9 cellular contexts compared by ENCODE assay signal in the genomic region with DNA sequence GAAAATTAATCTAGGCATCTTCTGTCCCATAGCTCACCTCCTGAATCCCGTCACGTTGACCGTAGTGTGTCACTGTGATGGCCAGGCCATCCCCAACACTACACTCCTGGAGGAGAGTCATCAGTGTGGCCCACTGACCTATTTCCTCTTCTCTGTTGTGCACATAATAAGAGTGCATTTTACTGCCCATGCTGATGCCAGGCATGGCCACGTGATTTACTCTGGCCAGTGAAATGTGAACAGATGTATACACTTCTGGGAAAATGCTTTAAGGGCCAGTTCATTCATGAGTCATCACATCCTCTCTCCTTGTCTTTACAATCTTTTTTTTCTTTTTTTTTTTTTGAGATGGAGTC.
DNase-seq lines count a peak whose midpoint lies in the region; ATAC-seq, FAIRE-seq and TF ChIP-seq lines count a peak whose summit lies in the region.
"Had no signal": no experiment of that assay in that cellular context is flagged by ENCODE, and none has a peak within 500 bp of the region (broad histone marks: within the 10 kb centered on the region; RNA-seq: fewer than 3 reads in every experiment).

No MANE protein-coding gene starts in this region.

- H3K4me3 Mint-ChIP-seq in activated T-cell treated with anti-CD3 and anti-CD28 coated beads, Interleukin-2, amount 50 U/mL, for 4 hours, result no peak overlapping the region

- no peaks in the 10 kb centered on the region for H3K23me2 ChIP-seq in H1 (ENCODE audit: low read depth, low read length)

- ATAC-seq in GM19395 (IDR thresholded peaks at IDR 0.05; ENCODE audit: unreplicated experiment) (peak; percentile 60), HG02840 (IDR thresholded peaks at IDR 0.05; ENCODE audit: low FRiP score, unreplicated experiment) (no peak), HG03280 (IDR thresholded peaks at IDR 0.05; ENCODE audit: unreplicated experiment) (no peak)
- ATAC-seq in activated T-cell treated with anti-CD3 and anti-CD28 coated beads, Interleukin-2, amount 50 U/mL, for 4 hours, result no peak

- peak overlapping the region; percentile 5; the same call in 1 of the 2 replicates for H3K18ac ChIP-seq in H1 (ENCODE audit: extremely low read depth, low read length)

- H2AFZ ChIP-seq in H1 (ENCODE audit: low read length), result no peak overlapping the region

- H3K4me1 ChIP-seq in H1 (replicated peaks in 1 of 4; ENCODE audit: control insufficient read depth in 3 of 4, insufficient read depth in 4 of 4, low read length in 3 of 4) (no peaks in the 10 kb centered on the region), skeletal muscle satellite cell (ENCODE audit: control insufficient read depth, insufficient read depth, low read length) (peaks cover 23% of the 10 kb centered on the region)

- H3K4me1 Mint-ChIP-seq in activated T-cell treated with anti-CD3 and anti-CD28 coated beads, Interleukin-2, amount 50 U/mL, for 4 hours (ENCODE audit: low read depth), result peaks cover 6% of the 10 kb centered on the region

- H3K9me3 Mint-ChIP-seq in activated T-cell treated with anti-CD3 and anti-CD28 coated beads, Interleukin-2, amount 50 U/mL, for 4 hours, result no peaks in the 10 kb centered on the region

- 93% methylated on average over 4 of the region's 4 CpGs; no CpG with 5 or more reads in 1 of the 2 experiments for whole genome bisulfite sequencing in H1 (ENCODE audit: extremely low coverage in 1 of 2, insufficient coverage in 1 of 2, insufficient read length in 1 of 2, insufficient replicate concordance in 2 of 2, low coverage in 1 of 2, low lambda C conversion rate in 2 of 2, missing lambda C conversion rate in 1 of 2), 2 experiments

- H3K23ac ChIP-seq in H1 (ENCODE audit: insufficient read length), result no peak overlapping the region

- H3K27me3 Mint-ChIP-seq in activated T-cell treated with anti-CD3 and anti-CD28 coated beads, Interleukin-2, amount 50 U/mL, for 4 hours (ENCODE audit: low read depth), result no peaks in the 10 kb centered on the region

- no peak overlapping the region for H4K91ac ChIP-seq in H1 (replicated peaks; ENCODE audit: insufficient read length, low read length)

- no peak for TF ChIP-seq POLR2A in H1 (IDR thresholded peaks at IDR 0.05; ENCODE audit: control extremely low read depth in 1 of 2, low read depth in 2 of 2, low read length in 2 of 2)

- H3K27me3 ChIP-seq in H1 (replicated peaks in 1 of 4; ENCODE audit: control insufficient read depth in 3 of 4, extremely low read depth in 1 of 4, insufficient read depth in 3 of 4, low read length in 3 of 4) (peaks cover 0 to 6% (median 2%) of the 10 kb centered on the region in 4 experiments; a peak in 5 of 7 replicates), skeletal muscle satellite cell (ENCODE audit: control insufficient read depth, insufficient read depth, low read length) (no peaks in the 10 kb centered on the region)

- H3K36me3 Mint-ChIP-seq in activated T-cell treated with anti-CD3 and anti-CD28 coated beads, Interleukin-2, amount 50 U/mL, for 4 hours (ENCODE audit: insufficient read depth), result no peaks in the 10 kb centered on the region

- no peaks in the 10 kb centered on the region for H3K9me3 ChIP-seq in H1 (ENCODE audit: insufficient read depth in 2 of 2, low read depth in 1 of 2, low read length in 1 of 2)
- no peaks in the 10 kb centered on the region for H3K9me3 ChIP-seq in skeletal muscle satellite cell (replicated peaks; ENCODE audit: low read length)

- no peak for TF ChIP-seq CTCF in H1 (IDR thresholded peaks at IDR 0.05; ENCODE audit: control extremely low read depth in 1 of 3, insufficient read depth in 1 of 3, low read depth in 1 of 3, low read length in 3 of 3)

- CTCF ChIA-PET in H1 (lab: Charles Lee; ENCODE audit: partially characterized antibody), result interaction anchor here (0.7 kb wide), 1 partner anchor 556 kb away, joined by 4 read pairs; no protein-coding TSS in a partner anchor

- no peak overlapping the region for H2BK120ac ChIP-seq in H1 (replicated peaks; ENCODE audit: low read depth, low read length)

- no peak overlapping the region for H3K56ac ChIP-seq in H1 (replicated peaks; ENCODE audit: insufficient read length, low read depth, low read length)

- H3K36me3 ChIP-seq in H1 (ENCODE audit: control insufficient read depth in 2 of 4, insufficient read depth in 4 of 4, low read length in 3 of 4) (no peaks in the 10 kb centered on the region), skeletal muscle satellite cell (ENCODE audit: insufficient read depth, low read length) (no peaks in the 10 kb centered on the region)

- no peak overlapping the region; the same call in 1 of the 2 replicates for H2BK12ac ChIP-seq in H1 (ENCODE audit: low read depth, low read length)

- H3K4ac ChIP-seq in H1 (replicated peaks; ENCODE audit: insufficient read length, low read depth, low read length), result no peak overlapping the region

- H4K5ac ChIP-seq in H1 (ENCODE audit: insufficient read length, low read depth, low read length), result no peak overlapping the region

- no peak for TF ChIP-seq EP300 in H1 (IDR thresholded peaks at IDR 0.05; ENCODE audit: borderline replicate concordance in 1 of 2, low read depth in 2 of 2, low read length in 2 of 2)

- H3K79me1 ChIP-seq in H1 (ENCODE audit: low read depth, low read length), result no peaks in the 10 kb centered on the region

- H3K14ac ChIP-seq in H1 (ENCODE audit: insufficient read length), result no peak overlapping the region

- DNase-seq in NCI-H460 (ENCODE audit: extremely low read depth, low read depth), result peak; percentile 26
- no peak for DNase-seq in H1 (ENCODE audit: low read depth in 1 of 2, low spot score in 2 of 2)
- no peak for DNase-seq in NCI-H1436 treated with DMSO at 0.1 percent for 48 hours (lab: John Stamatoyannopoulos, UW)
- no peak for DNase-seq in activated T-cell treated with anti-CD3 and anti-CD28 coated beads, Interleukin-2, amount 50 U/mL, for 4 hours

- no peaks in the 10 kb centered on the region for H3K79me2 ChIP-seq in H1 (ENCODE audit: control insufficient read depth in 1 of 2, insufficient read depth in 2 of 2, low read length in 2 of 2)

- no peak overlapping the region for H2BK5ac ChIP-seq in H1 (ENCODE audit: low read depth, low read length)

- POLR2A ChIA-PET in H1 (lab: Charles Lee; ENCODE audit: partially characterized antibody), result no interaction called here

- FAIRE-seq in H1 (lab: Jason Lieb, UNC), result no peak

- H2BK20ac ChIP-seq in H1 (ENCODE audit: low read length), result no peak overlapping the region

- no peak overlapping the region for H4K8ac ChIP-seq in H1 (ENCODE audit: extremely low read depth, insufficient read depth, low read length)

- H3K27ac ChIP-seq in H1 (ENCODE audit: low read depth, low read length), result no peak overlapping the region

- H3K4me2 ChIP-seq in H1 (ENCODE audit: insufficient read depth in 1 of 2, low read depth in 2 of 2, low read length in 2 of 2) (no peak overlapping the region), skeletal muscle satellite cell (ENCODE audit: low read length) (peak overlapping the region; percentile 33)
- H3K4me2 ChIP-seq: KMS-11 had no signal

- H2AK5ac ChIP-seq in H1 (ENCODE audit: low read depth, low read length), result no peak overlapping the region

- H4K20me1 ChIP-seq in H1 (replicated peaks in 1 of 2; ENCODE audit: control insufficient read depth in 1 of 2, insufficient read depth in 2 of 2, low read length in 2 of 2), result no peaks in the 10 kb centered on the region

- no peak overlapping the region for H2BK15ac ChIP-seq in H1 (ENCODE audit: low read length)

- no peak overlapping the region for H3K4me3 ChIP-seq in H1 (ENCODE audit: extremely low read depth in 1 of 4, insufficient read depth in 2 of 4, low read depth in 3 of 4, low read length in 4 of 4)
- no peak overlapping the region for H3K4me3 ChIP-seq in skeletal muscle satellite cell (ENCODE audit: low read length)

- TF ChIP-seq RAD21 in H1 (IDR thresholded peaks at IDR 0.05 in 1 of 2, conservative IDR thresholded peaks at IDR 0.05 in 1 of 2; ENCODE audit: low read depth in 2 of 2, low read length in 2 of 2), result no peak

- H3K9ac ChIP-seq in H1 (replicated peaks in 1 of 4; ENCODE audit: extremely low read depth in 1 of 4, low read depth in 3 of 4, low read length in 3 of 4) (no peak overlapping the region), skeletal muscle satellite cell (ENCODE audit: low read depth, low read length) (no peak overlapping the region)
- H3K9ac ChIP-seq: KMS-11 had no signal

TF ChIP-seq in H1, 55 proteins besides CTCF, POLR2A, EP300 and RAD21:
- TF ChIP-seq, protein P1, sequence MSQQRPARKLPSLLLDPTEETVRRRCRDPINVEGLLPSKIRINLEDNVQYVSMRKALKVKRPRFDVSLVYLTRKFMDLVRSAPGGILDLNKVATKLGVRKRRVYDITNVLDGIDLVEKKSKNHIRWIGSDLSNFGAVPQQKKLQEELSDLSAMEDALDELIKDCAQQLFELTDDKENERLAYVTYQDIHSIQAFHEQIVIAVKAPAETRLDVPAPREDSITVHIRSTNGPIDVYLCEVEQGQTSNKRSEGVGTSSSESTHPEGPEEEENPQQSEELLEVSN (IDR thresholded peaks at IDR 0.05), result no peak
- TF ChIP-seq, protein P2, sequence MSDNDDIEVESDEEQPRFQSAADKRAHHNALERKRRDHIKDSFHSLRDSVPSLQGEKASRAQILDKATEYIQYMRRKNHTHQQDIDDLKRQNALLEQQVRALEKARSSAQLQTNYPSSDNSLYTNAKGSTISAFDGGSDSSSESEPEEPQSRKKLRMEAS (IDR thresholded peaks at IDR 0.05), result no peak
